ENCODE assay signal across 33 cellular contexts in the genomic region with DNA sequence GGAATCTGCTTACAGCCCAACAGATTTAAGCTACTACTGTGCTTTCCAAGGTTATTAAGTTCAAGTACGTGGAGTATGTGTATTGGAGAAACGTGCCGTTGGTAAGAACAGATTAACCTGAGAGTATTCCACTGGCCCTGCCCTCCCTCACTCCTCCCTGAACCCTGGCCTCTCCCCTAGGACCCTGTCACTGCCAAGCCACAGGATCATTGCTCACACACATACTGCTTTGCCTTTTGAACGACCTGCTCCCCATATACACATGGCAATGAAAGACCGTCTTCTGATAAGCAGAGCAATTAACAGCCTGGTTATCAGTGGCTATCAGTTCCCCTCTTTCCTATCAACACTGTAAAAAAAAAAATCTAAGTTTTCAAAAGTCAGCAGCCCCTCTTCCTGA.
"Had no signal": no experiment of that assay in that cellular context is flagged by ENCODE, and none has a peak within 500 bp of the region (broad histone marks: within the 10 kb centered on the region; RNA-seq: fewer than 3 reads in every experiment).

No MANE protein-coding gene starts in this region.

- DNase-seq: activated CD4-positive, alpha-beta memory T cell treated with anti-CD3 and anti-CD28 coated beads, Interleukin-2, amount 10 ng/mL, durations not matched to agents 7 days and 5 days; activated CD4-positive, alpha-beta T cell treated with anti-CD3 and anti-CD28 coated beads for 1 hour; activated CD4-positive, alpha-beta T cell treated with anti-CD3 and anti-CD28 coated beads for 4 hours; activated CD4-positive, alpha-beta T cell treated with anti-CD3 and anti-CD28 coated beads, Interleukin-2, amount 10 ng/mL, durations not matched to agents 7 days and 5 days; activated CD4-positive, alpha-beta T cell treated with anti-CD3 and anti-CD28 coated beads, Interleukin-2, amount 50 U/mL, for 4 hours; activated CD8-positive, alpha-beta memory T cell treated with anti-CD3 and anti-CD28 coated beads for 24 hours; activated effector memory CD4-positive, alpha-beta T cell treated with anti-CD3 and anti-CD28 coated beads, Interleukin-2, amount 50 U/mL, for 16 hours; activated naive CD4-positive, alpha-beta T cell treated with anti-CD3 and anti-CD28 coated beads for 36 hours; activated naive CD8-positive, alpha-beta T cell treated with anti-CD3 and anti-CD28 coated beads for 36 hours; activated naive CD8-positive, alpha-beta T cell treated with anti-CD3 and anti-CD28 coated beads, Interleukin-2, amount 50 U/mL, for 24 hours; activated T-cell treated with anti-CD3 and anti-CD28 coated beads, Interleukin-2, amount 50 U/mL, for 4 hours; adrenal gland; amygdala; aorta; body of pancreas; central memory CD4-positive, alpha-beta T cell; cerebellar nuclear complex; colonic mucosa; effector CD8-positive, alpha-beta T cell; foreskin fibroblast; head of caudate nucleus; T-helper 2 cell had no signal

- H3K4me3 ChIP-seq: adrenal gland, body of pancreas, cardiac muscle cell, colonic mucosa had no signal

- H3K36me3 Mint-ChIP-seq: activated naive CD4-positive, alpha-beta T cell treated with anti-CD3 and anti-CD28 coated beads, Interleukin-2, amount 50 U/mL, for 24 hours; activated naive CD8-positive, alpha-beta T cell treated with anti-CD3 and anti-CD28 coated beads for 36 hours; WTC11 had no signal

- H3K4me1 ChIP-seq: adrenal gland, body of pancreas, colonic mucosa had no signal

- H3K9me3 Mint-ChIP-seq: activated CD4-positive, alpha-beta memory T cell treated with anti-CD3 and anti-CD28 coated beads, Interleukin-2, amount 10 ng/mL, durations not matched to agents 7 days and 5 days; activated CD4-positive, alpha-beta T cell treated with anti-CD3 and anti-CD28 coated beads, Interleukin-2, amount 10 ng/mL, durations not matched to agents 7 days and 5 days; activated naive CD4-positive, alpha-beta T cell treated with anti-CD3 and anti-CD28 coated beads for 36 hours; activated naive CD4-positive, alpha-beta T cell treated with anti-CD3 and anti-CD28 coated beads, Interleukin-2, amount 50 U/mL, for 24 hours; activated naive CD8-positive, alpha-beta T cell treated with anti-CD3 and anti-CD28 coated beads for 36 hours; activated naive CD8-positive, alpha-beta T cell treated with anti-CD3 and anti-CD28 coated beads, Interleukin-2, amount 50 U/mL, for 24 hours; activated T-cell treated with anti-CD3 and anti-CD28 coated beads, Interleukin-2, amount 50 U/mL, for 4 hours; activated T-helper 1 cell treated with anti-CD3 and anti-CD28 coated beads, Interleukin-12 subunit alpha, Interleukin-12 subunit beta, Interleukin-2, Interleukin-4 antibody, amounts not matched to agents 30 ng/mL and 10 ng/mL and 1 ng/mL, durations not matched to agents 14 hours and 24 hours and 36 hours; activated T-helper 2 cell treated with anti-CD3 and anti-CD28 coated beads, Interferon-gamma antibody, Interleukin-2, Interleukin-4, amounts not matched to agents 10 μg/mL and 5 μg/mL and 100 μg/mL, durations not matched to agents 14 hours and 24 hours and 36 hours; WTC11 had no signal

- FAIRE-seq: endometrium, endothelial cell of umbilical vein, frontal cortex, TTC549 had no signal

- H3K36me3 ChIP-seq: adrenal gland, cardiac muscle cell, colonic mucosa had no signal

- H3K9me3 ChIP-seq: adrenal gland, body of pancreas, colonic mucosa had no signal

- H3K4me3 Mint-ChIP-seq: activated CD4-positive, alpha-beta memory T cell treated with anti-CD3 and anti-CD28 coated beads, Interleukin-2, amount 10 ng/mL, durations not matched to agents 7 days and 5 days; activated CD4-positive, alpha-beta T cell treated with anti-CD3 and anti-CD28 coated beads, Interleukin-2, amount 10 ng/mL, durations not matched to agents 7 days and 5 days; activated naive CD4-positive, alpha-beta T cell treated with anti-CD3 and anti-CD28 coated beads for 36 hours; activated naive CD4-positive, alpha-beta T cell treated with anti-CD3 and anti-CD28 coated beads, Interleukin-2, amount 50 U/mL, for 24 hours; activated naive CD8-positive, alpha-beta T cell treated with anti-CD3 and anti-CD28 coated beads for 36 hours; activated naive CD8-positive, alpha-beta T cell treated with anti-CD3 and anti-CD28 coated beads, Interleukin-2, amount 50 U/mL, for 24 hours; activated T-cell treated with anti-CD3 and anti-CD28 coated beads, Interleukin-2, amount 50 U/mL, for 4 hours; activated T-helper 1 cell treated with anti-CD3 and anti-CD28 coated beads, Interleukin-12 subunit alpha, Interleukin-12 subunit beta, Interleukin-2, Interleukin-4 antibody, amounts not matched to agents 30 ng/mL and 10 ng/mL and 1 ng/mL, durations not matched to agents 14 hours and 24 hours and 36 hours; WTC11 had no signal

- H3K4me1 Mint-ChIP-seq: activated CD4-positive, alpha-beta memory T cell treated with anti-CD3 and anti-CD28 coated beads, Interleukin-2, amount 10 ng/mL, durations not matched to agents 7 days and 5 days; activated CD4-positive, alpha-beta T cell treated with anti-CD3 and anti-CD28 coated beads, Interleukin-2, amount 10 ng/mL, durations not matched to agents 7 days and 5 days; activated naive CD4-positive, alpha-beta T cell treated with anti-CD3 and anti-CD28 coated beads, Interleukin-2, amount 50 U/mL, for 24 hours; activated naive CD8-positive, alpha-beta T cell treated with anti-CD3 and anti-CD28 coated beads for 36 hours; activated naive CD8-positive, alpha-beta T cell treated with anti-CD3 and anti-CD28 coated beads, Interleukin-2, amount 50 U/mL, for 24 hours had no signal

- H3K27ac Mint-ChIP-seq: activated CD4-positive, alpha-beta memory T cell treated with anti-CD3 and anti-CD28 coated beads, Interleukin-2, amount 10 ng/mL, durations not matched to agents 7 days and 5 days; activated CD4-positive, alpha-beta T cell treated with anti-CD3 and anti-CD28 coated beads, Interleukin-2, amount 10 ng/mL, durations not matched to agents 7 days and 5 days; activated naive CD4-positive, alpha-beta T cell treated with anti-CD3 and anti-CD28 coated beads for 36 hours; activated naive CD4-positive, alpha-beta T cell treated with anti-CD3 and anti-CD28 coated beads, Interleukin-2, amount 50 U/mL, for 24 hours; activated naive CD8-positive, alpha-beta T cell treated with anti-CD3 and anti-CD28 coated beads for 36 hours; activated naive CD8-positive, alpha-beta T cell treated with anti-CD3 and anti-CD28 coated beads, Interleukin-2, amount 50 U/mL, for 24 hours; activated T-helper 1 cell treated with anti-CD3 and anti-CD28 coated beads, Interleukin-12 subunit alpha, Interleukin-12 subunit beta, Interleukin-2, Interleukin-4 antibody, amounts not matched to agents 30 ng/mL and 10 ng/mL and 1 ng/mL, durations not matched to agents 14 hours and 24 hours and 36 hours; activated T-helper 2 cell treated with anti-CD3 and anti-CD28 coated beads, Interferon-gamma antibody, Interleukin-2, Interleukin-4, amounts not matched to agents 10 μg/mL and 5 μg/mL and 100 μg/mL, durations not matched to agents 14 hours and 24 hours and 36 hours; WTC11 had no signal

- H3K27ac ChIP-seq: adrenal gland, body of pancreas, cardiac muscle cell, colonic mucosa, epithelial cell of prostate, VCaP had no signal

- H3K27me3 ChIP-seq: adrenal gland, body of pancreas, colonic mucosa had no signal

- H3K27me3 Mint-ChIP-seq: activated naive CD8-positive, alpha-beta T cell treated with anti-CD3 and anti-CD28 coated beads for 36 hours had no signal
